10 cellular contexts compared by ENCODE assay signal in genomic region chr3:57006949-57007419, GRCh38. TPM values are rescaled to one million over a fixed set of nuclear protein-coding genes. Genes with fewer than 3 reads are reported as not detected.
A peak's percentile ranks its signal among the peaks of the same experiment; 100 is the strongest.
DNase-seq lines count a peak whose midpoint lies in the region; ATAC-seq and TF ChIP-seq lines count a peak whose summit lies in the region.
"Had no signal": no experiment of that assay in that cellular context is flagged by ENCODE, and none has a peak within 500 bp of the region (broad histone marks: within the 10 kb centered on the region; RNA-seq: fewer than 3 reads in every experiment).

No MANE protein-coding gene starts in this region.

- in situ Hi-C loops in SK-MEL-5 (cut with HindIII; ENCODE audit: low pct_unique_long_range_greater_than_20kb, low sequenced_read_pairs): no loop called here
- in situ Hi-C loops in G401 (cut with HindIII; ENCODE audit: low sequenced_read_pairs): no loop called here

- H3K4me3 ChIP-seq in left ventricle myocardium inferior (no peak overlapping the region), skin epidermis (no peak overlapping the region)

- ATAC-seq in HG03097 (IDR thresholded peaks at IDR 0.05; ENCODE audit: low FRiP score, unreplicated experiment): no peak

- peaks cover 32% of the 10 kb centered on the region for H3K4me1 ChIP-seq in left ventricle myocardium inferior

- H3K27me3 ChIP-seq in left ventricle myocardium inferior (ENCODE audit: low read depth): peaks cover 5% of the 10 kb centered on the region

- intact Hi-C loops in left ventricle myocardium inferior (cut with micrococcal nuclease): no loop called here

- H3K27ac ChIP-seq in left ventricle myocardium inferior (replicated peaks) (peak overlapping the region; percentile 71), skin epidermis (peak overlapping the region in 20 of 21 experiments; percentile 63 to 97 (median 84))

- no peaks in the 10 kb centered on the region for H3K36me3 ChIP-seq in left ventricle myocardium inferior

- DNase-seq in SK-MEL-5 (ENCODE audit: low read depth, low spot score): peak; percentile 26
- DNase-seq in left ventricle myocardium inferior: no peak
- DNase-seq in activated CD8-positive, alpha-beta memory T cell treated with anti-CD3 and anti-CD28 coated beads for 24 hours: no peak
- DNase-seq in G401 (ENCODE audit: low spot score): no peak
- DNase-seq in NCI-H345 treated with DMSO at 0.1 percent for 48 hours (lab: John Stamatoyannopoulos, UW; ENCODE audit: unreplicated experiment): no peak
- DNase-seq: activated B cell treated with CpG ODN at 0.5 μM for 24 hours; stimulated activated CD4-positive, alpha-beta T cell treated with anti-CD3 and anti-CD28 coated beads, Interleukin-4, amount 100 ng/mL, for 24 hours had no signal

- peak; percentile 41; the same call in 2 of the 3 replicates for TF ChIP-seq CTCF in GM12872 (IDR thresholded peaks at IDR 0.05; ENCODE audit: insufficient read depth, low read depth, low read length)
- no peak for TF ChIP-seq CTCF in left ventricle myocardium inferior (IDR thresholded peaks at IDR 0.05; ENCODE audit: borderline replicate concordance)

- no peaks in the 10 kb centered on the region for H3K9me3 ChIP-seq in left ventricle myocardium inferior (replicated peaks)

RNA-seq across cellular contexts. Expression of gene SPATA12, which starts 53.5 kb away (rescaled TPM):
- total RNA-seq in SK-MEL-5 (2014; rRNA removed; shearing (Covaris generic)): 0.42 and 0.69 TPM in 2 replicates
- polyA plus RNA-seq in SK-MEL-5 (2015; cell fraction: cytosol; rRNA removed): 0.93 and 1.5 TPM in 2 replicates
- 0.42 and 1.5 TPM in 2 replicates for polyA plus RNA-seq in SK-MEL-5 (2015; cell fraction: nucleus; rRNA removed)
- not detected for total RNA-seq in left ventricle myocardium inferior
- not detected in 2 replicates for total RNA-seq in G401 (2014; rRNA removed; shearing (Covaris generic))
- total RNA-seq: activated B cell treated with CpG ODN at 0.5 μM for 24 hours had no signal
